Comparison of ENCODE assay signal across 20 cellular contexts in the genomic region with DNA sequence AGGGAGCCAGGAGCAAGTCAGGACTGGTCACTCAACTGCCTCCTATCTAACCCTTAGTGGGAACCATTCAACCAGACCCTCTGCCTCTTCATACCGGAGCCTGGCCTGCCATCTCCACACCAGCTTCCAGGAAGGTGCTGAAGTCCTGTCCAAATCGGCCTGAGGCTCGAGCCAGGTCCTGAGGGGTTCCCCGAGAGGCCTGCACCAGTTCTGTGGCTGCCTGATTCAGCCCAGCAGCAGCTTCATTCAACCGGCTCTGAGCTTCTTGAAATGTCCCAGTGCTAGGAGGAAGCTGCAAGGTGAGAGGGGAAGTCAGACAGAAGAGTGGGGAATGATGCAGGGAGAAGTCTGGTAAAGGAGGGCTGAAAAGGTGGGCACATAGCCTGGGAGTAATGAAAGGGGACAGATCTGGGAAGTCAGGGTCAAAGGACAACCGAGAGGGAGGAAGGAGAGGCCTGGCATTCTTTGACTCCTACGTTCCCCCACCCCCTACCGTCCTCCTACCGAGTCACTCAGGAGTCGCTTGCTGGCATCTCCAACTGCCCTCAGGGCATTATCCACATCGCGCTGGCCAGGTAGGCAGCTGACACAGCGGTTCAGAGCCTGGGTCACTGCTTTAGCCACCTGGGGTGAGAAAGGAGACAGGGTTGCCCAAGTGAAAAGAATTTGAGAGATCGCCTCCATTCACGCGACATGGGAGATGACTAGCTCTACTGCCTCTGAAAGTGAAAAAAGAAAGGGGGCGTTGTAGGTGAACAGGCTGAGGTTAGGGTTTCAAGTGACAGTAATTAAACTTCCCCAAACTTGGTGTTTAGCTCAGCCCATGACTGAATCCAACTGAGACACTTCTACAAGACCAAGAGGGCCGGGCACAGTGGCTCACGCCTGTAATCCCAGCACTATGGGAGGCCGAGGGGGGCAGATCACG. TPM values are rescaled to one million over a fixed set of nuclear protein-coding genes. Genes with fewer than 3 reads are reported as not detected.
DNase-seq lines count a peak whose midpoint lies in the region; ATAC-seq and TF ChIP-seq lines count a peak whose summit lies in the region.
"Had no signal": no experiment of that assay in that cellular context is flagged by ENCODE, and none has a peak within 500 bp of the region (broad histone marks: within the 10 kb centered on the region; RNA-seq: fewer than 3 reads in every experiment).

No MANE protein-coding gene starts in this region.

- 86 to 89% methylated on average over 19 to 21 of the region's 21 CpGs for WGBS in GM23248 (ENCODE audit: low coverage in 1 of 2, low lambda C conversion rate in 2 of 2, missing lambda C conversion rate in 2 of 2), 2 experiments

- BruUV-seq in PC-3 (replicated peaks; lab: Mats Ljungman, UMichigan): no TSS peak

- H3K4me3 ChIP-seq in PC-3 (ENCODE audit: low read length) (no peak overlapping the region), tibial artery (no peak overlapping the region), GM23248 (no peak overlapping the region)
- H3K4me3 ChIP-seq: thyroid gland had no signal

- H3K9me2 ChIP-seq in PC-3 (replicated peaks; ENCODE audit: low read length) (no peaks in the 10 kb centered on the region), GM23248 (ENCODE audit: insufficient read depth) (no peaks in the 10 kb centered on the region)

- no peak for DNase-seq in stimulated activated naive CD8-positive, alpha-beta T cell treated with anti-CD3 and anti-CD28 coated beads, Interleukin-15, amount 100 ng/mL, for 72 hours
- no peak for DNase-seq in stimulated activated naive CD8-positive, alpha-beta T cell treated with anti-CD3 and anti-CD28 coated beads, Interleukin-15, Interleukin-2, amounts not matched to agents 100 U/mL and 50 U/mL, for 24 hours
- DNase-seq in PC-3: peak; percentile 49
- peak; percentile 53 for DNase-seq in kidney tubule cell (ENCODE audit: low spot score)
- DNase-seq in tibial artery: no peak
- no peak for DNase-seq in GM23248
- DNase-seq in NCI-H1694 treated with DMSO at 0.1 percent for 48 hours (lab: John Stamatoyannopoulos, UW): no peak
- DNase-seq in superior temporal gyrus (ENCODE audit: extremely low spot score): no peak
- DNase-seq: activated CD8-positive, alpha-beta memory T cell treated with anti-CD3 and anti-CD28 coated beads for 24 hours; Calu3; cortex of kidney; NCI-H1092 treated with DMSO at 0.1 percent for 48 hours; NCI-H2171 treated with DMSO at 0.1 percent for 48 hours; NCI-H774; stimulated activated CD4-positive, alpha-beta T cell treated with anti-CD3 and anti-CD28 coated beads, Interleukin-2, amount 100 ng/mL, for 24 hours; thyroid gland had no signal

- CTCF ChIA-PET in PC-3 (lab: Charles Lee): no interaction called here

- no peak overlapping the region for H3K27ac ChIP-seq in PC-3 (ENCODE audit: low read length)
- H3K27ac ChIP-seq in tibial artery: peak overlapping the region; percentile 45
- no peak overlapping the region for H3K27ac ChIP-seq in GM23248
- H3K27ac ChIP-seq: epithelial cell of prostate, KMS-11, thyroid gland had no signal

- peak; percentile 61 for ATAC-seq in stimulated activated naive CD8-positive, alpha-beta T cell treated with anti-CD3 and anti-CD28 coated beads, Interleukin-15, amount 100 ng/mL, for 72 hours
- no peak for ATAC-seq in stimulated activated naive CD8-positive, alpha-beta T cell treated with anti-CD3 and anti-CD28 coated beads, Interleukin-15, Interleukin-2, amounts not matched to agents 100 U/mL and 50 U/mL, for 24 hours
- ATAC-seq in PC-3: 0 out of 2 replicates have a peak, but pooled peaks have one; percentile 22
- ATAC-seq: sciatic nerve had no signal

- H3K4me1 Mint-ChIP-seq in stimulated activated naive CD8-positive, alpha-beta T cell treated with anti-CD3 and anti-CD28 coated beads, Interleukin-15, amount 100 ng/mL, for 72 hours: no peaks in the 10 kb centered on the region
- H3K4me1 Mint-ChIP-seq: nephron had no signal

- H4K20me1 ChIP-seq in PC-3 (ENCODE audit: low read length) (no peaks in the 10 kb centered on the region), GM23248 (ENCODE audit: insufficient read depth) (no peaks in the 10 kb centered on the region)

- H3K4me1 ChIP-seq in PC-3 (ENCODE audit: insufficient read depth, low read length): no peaks in the 10 kb centered on the region
- peaks cover 0 to 11% (median 3%) of the 10 kb centered on the region in 4 donors for H3K4me1 ChIP-seq in tibial artery
- no peaks in the 10 kb centered on the region for H3K4me1 ChIP-seq in GM23248 (ENCODE audit: insufficient read depth)
- H3K4me1 ChIP-seq: thyroid gland had no signal

- H3K9me3 ChIP-seq in PC-3 (ENCODE audit: low read length) (no peaks in the 10 kb centered on the region), tibial artery (no peaks in the 10 kb centered on the region), GM23248 (ENCODE audit: low read depth) (no peaks in the 10 kb centered on the region)
- H3K9me3 ChIP-seq: thyroid gland had no signal

- TF ChIP-seq CTCF in PC-3 (conservative IDR thresholded peaks at IDR 0.05; ENCODE audit: low read depth, low read length): no peak
- TF ChIP-seq CTCF in tibial artery (IDR thresholded peaks at IDR 0.05): no peak

- H2AFZ ChIP-seq in PC-3 (ENCODE audit: low read length) (no peak overlapping the region), GM23248 (no peak overlapping the region)

- no peaks in the 10 kb centered on the region for H3K27me3 Mint-ChIP-seq in stimulated activated naive CD8-positive, alpha-beta T cell treated with anti-CD3 and anti-CD28 coated beads, Interleukin-15, amount 100 ng/mL, for 72 hours

- H3K27me3 ChIP-seq in PC-3 (ENCODE audit: low read length) (no peaks in the 10 kb centered on the region), tibial artery (no peaks in the 10 kb centered on the region), GM23248 (replicated peaks; ENCODE audit: insufficient read depth) (no peaks in the 10 kb centered on the region)
- H3K27me3 ChIP-seq: thyroid gland had no signal

- H3K4me2 ChIP-seq in PC-3 (ENCODE audit: low read length) (no peak overlapping the region), GM23248 (ENCODE audit: unreplicated experiment) (no peak overlapping the region)
- H3K4me2 ChIP-seq: KMS-11 had no signal

- POLR2A ChIA-PET in PC-3 (lab: Charles Lee; ENCODE audit: unreplicated experiment): no interaction called here

- H3K79me2 ChIP-seq in PC-3 (ENCODE audit: low read length) (no peaks in the 10 kb centered on the region), GM23248 (ENCODE audit: insufficient read depth) (peaks cover 76% of the 10 kb centered on the region)

- H3K9me3 Mint-ChIP-seq in stimulated activated naive CD8-positive, alpha-beta T cell treated with anti-CD3 and anti-CD28 coated beads, Interleukin-15, amount 100 ng/mL, for 72 hours: no peaks in the 10 kb centered on the region
- H3K9me3 Mint-ChIP-seq: nephron had no signal

- no peak overlapping the region for H3K27ac Mint-ChIP-seq in stimulated activated naive CD8-positive, alpha-beta T cell treated with anti-CD3 and anti-CD28 coated beads, Interleukin-15, amount 100 ng/mL, for 72 hours

- H3K36me3 ChIP-seq in PC-3 (ENCODE audit: low read depth, low read length) (peaks cover 49% of the 10 kb centered on the region), tibial artery (peaks cover 95 to 100% (median 97%) of the 10 kb centered on the region in 3 donors), GM23248 (ENCODE audit: low read depth) (peaks cover 81% of the 10 kb centered on the region)

- H3K9ac ChIP-seq in PC-3 (ENCODE audit: low read length): no peak overlapping the region
- no peak overlapping the region for H3K9ac ChIP-seq in GM23248
- H3K9ac ChIP-seq: KMS-11 had no signal

- no peak overlapping the region for H3K4me3 Mint-ChIP-seq in stimulated activated naive CD8-positive, alpha-beta T cell treated with anti-CD3 and anti-CD28 coated beads, Interleukin-15, amount 100 ng/mL, for 72 hours
- H3K4me3 Mint-ChIP-seq: nephron had no signal

- H3F3A ChIP-seq in PC-3 (ENCODE audit: low read length, unreplicated experiment): no peaks in the 10 kb centered on the region
- peaks cover 66% of the 10 kb centered on the region for H3F3A ChIP-seq in GM23248 (ENCODE audit: insufficient read depth)

- in situ Hi-C loops in GM23248 (cut with MboI): loop anchor here (25.0 kb wide), 1 partner anchor 99 kb away; a partner anchor contains a TSS

- intact Hi-C loops in PC-3 (cut with micrococcal nuclease): no loop called here
- intact Hi-C loops in tibial artery (cut with DNase I; ENCODE audit: low total_unique reads): no loop called here

RNA-seq across cellular contexts. Expression of a gene that starts 20.2 kb away (rescaled TPM):
- 118 and 153 TPM in 2 replicates for total RNA-seq in PC-3 (2014; rRNA removed)
- 527 and 566 TPM in 2 replicates for total RNA-seq in GM23248 (2014; rRNA removed; shearing (Covaris generic))
- 198 and 202 TPM in 2 replicates for polyA plus RNA-seq in GM23248 (2016; fragmentation: Nextera tagmentation; extraction: Ambion mirVana)

RNA-seq across cellular contexts. Expression of a gene that starts 20.7 kb away (rescaled TPM):
- total RNA-seq in PC-3 (2014; rRNA removed): 34.8 and 47.1 TPM in 2 replicates
- 101 and 111 TPM in 2 replicates for total RNA-seq in GM23248 (2014; rRNA removed; shearing (Covaris generic))
- 113 and 114 TPM in 2 replicates for polyA plus RNA-seq in GM23248 (2016; fragmentation: Nextera tagmentation; extraction: Ambion mirVana)

RNA-seq across cellular contexts. Expression of a gene that starts 22.0 kb away (rescaled TPM):
- 7.0 and 10.4 TPM in 2 replicates for total RNA-seq in PC-3 (2014; rRNA removed)
- 1,596 and 1,625 TPM in 2 replicates for total RNA-seq in GM23248 (2014; rRNA removed; shearing (Covaris generic))
- polyA plus RNA-seq in GM23248 (2016; fragmentation: Nextera tagmentation; extraction: Ambion mirVana): 3,527 and 3,584 TPM in 2 replicates

RNA-seq across cellular contexts. Expression of a gene that starts 37.3 kb away (rescaled TPM):
- 60.9 and 81.7 TPM in 2 replicates for total RNA-seq in PC-3 (2014; rRNA removed)
- total RNA-seq in GM23248 (2014; rRNA removed; shearing (Covaris generic)): 20.3 and 30.0 TPM in 2 replicates
- 24.0 and 27.6 TPM in 2 replicates for polyA plus RNA-seq in GM23248 (2016; fragmentation: Nextera tagmentation; extraction: Ambion mirVana)

RNA-seq across cellular contexts. Expression of a gene that starts 37.3 kb away (rescaled TPM):
- total RNA-seq in PC-3 (2014; rRNA removed): 13.8 and 14.3 TPM in 2 replicates
- total RNA-seq in GM23248 (2014; rRNA removed; shearing (Covaris generic)): 19.1 and 20.0 TPM in 2 replicates
- polyA plus RNA-seq in GM23248 (2016; fragmentation: Nextera tagmentation; extraction: Ambion mirVana): 4.7 and 4.8 TPM in 2 replicates

Comparison
In these comparisons a context has a peak if more than half of its experiments do, and no peak if none do; other contexts are left out.
1. DNase-seq: peak in PC-3 (single experiment) and kidney tubule cell (single experiment); none in stimulated activated naive CD8-positive, alpha-beta T cell treated with anti-CD3 and anti-CD28 coated beads, Interleukin-15, amount 100 ng/mL, for 72 hours (0 of 2), stimulated activated naive CD8-positive, alpha-beta T cell treated with anti-CD3 and anti-CD28 coated beads, Interleukin-15, Interleukin-2, amounts not matched to agents 100 U/mL and 50 U/mL, for 24 hours (single experiment), tibial artery (0 of 2), GM23248 (single experiment), NCI-H1694 treated with DMSO at 0.1 percent for 48 hours (single experiment) and superior temporal gyrus (single experiment).
2. H3K27ac ChIP-seq: peak in tibial artery (2 of 2); none in PC-3 (single experiment) and GM23248 (single experiment).
3. RNA of a gene that starts 22.0 kb away (total RNA-seq): 1,596 to 1,625 TPM in GM23248; 7.0 to 10.4 TPM in PC-3; every median in the first group is over 100 times any median in the second.